8 cellular contexts compared by ENCODE assay signal in the genomic region with DNA sequence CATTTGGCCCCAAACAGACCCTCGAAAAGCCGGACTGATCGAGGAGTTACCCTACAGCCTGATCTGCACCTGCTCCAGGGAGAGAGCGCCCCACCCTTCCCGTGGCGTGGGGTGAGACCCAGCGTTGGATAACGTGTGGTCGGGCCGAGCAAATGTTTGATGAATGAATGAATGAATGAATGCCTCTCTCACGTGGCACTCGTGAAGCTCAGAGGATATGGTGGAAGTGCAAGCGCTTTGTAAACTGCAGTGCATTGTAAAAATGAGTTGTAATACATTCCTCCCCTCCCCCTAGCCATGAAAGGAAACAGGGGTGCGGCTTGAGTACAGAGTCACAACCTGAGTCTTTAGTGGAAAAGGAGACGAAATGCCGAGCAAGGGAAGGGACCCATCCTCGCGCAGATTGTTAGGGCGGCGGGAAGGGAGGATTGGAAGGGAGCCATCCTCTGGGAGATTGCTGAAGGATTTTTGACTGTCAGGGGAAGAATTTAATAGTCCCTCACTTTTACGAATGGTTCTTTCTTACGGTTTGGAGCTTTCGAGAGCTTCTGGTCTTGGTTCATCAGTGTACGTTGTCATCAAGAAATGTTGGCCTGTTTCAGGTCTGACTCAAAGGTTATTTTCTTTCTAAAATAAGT. TPM values are rescaled to one million over a fixed set of nuclear protein-coding genes. Genes with fewer than 3 reads are reported as not detected.
DNase-seq lines count a peak whose midpoint lies in the region; ATAC-seq lines count a peak whose summit lies in the region.

No MANE protein-coding gene starts in this region.

- peak overlapping the region; percentile 99 for H3K27ac Mint-ChIP-seq in T-helper 2 cell treated with Interferon-gamma antibody and Interleukin-4, amounts not matched to agents 5 μg/mL and 100 μg/mL, for 36 hours

- H3K27me3 ChIP-seq in ectodermal cell (ENCODE audit: control insufficient read depth, insufficient read depth, low read length, poor library complexity, severe bottlenecking) (no peaks in the 10 kb centered on the region), mesenchymal stem cell (ENCODE audit: control insufficient read depth in 1 of 2, insufficient read depth in 1 of 2, low read length in 2 of 2) (no peaks in the 10 kb centered on the region)

- peak overlapping the region; percentile 35 for H2BK5ac ChIP-seq in mesenchymal stem cell (ENCODE audit: low read depth, low read length, poor library complexity, severe bottlenecking)

- peak overlapping the region in 1 of 2 experiments; percentile 26 for H3K14ac ChIP-seq in mesenchymal stem cell (ENCODE audit: low read length in 2 of 2)

- peak overlapping the region; percentile 81 for H3K4me2 ChIP-seq in mesenchymal stem cell (ENCODE audit: low read length, poor library complexity, severe bottlenecking)

- H3K27ac ChIP-seq in ectodermal cell (ENCODE audit: insufficient read depth, low read depth, low read length, poor library complexity, severe bottlenecking), result peak overlapping the region; percentile 96
- H3K27ac ChIP-seq in mesenchymal stem cell (ENCODE audit: low read length, poor library complexity, severe bottlenecking), result peak overlapping the region; percentile 85

- peak; percentile 64 for DNase-seq in GF-D8 (lab: John Stamatoyannopoulos, UW)
- DNase-seq in T-helper 2 cell treated with Interferon-gamma antibody and Interleukin-4, amounts not matched to agents 5 μg/mL and 100 μg/mL, for 36 hours (ENCODE audit: low spot score), result no peak
- peak; percentile 61 for DNase-seq in mesenchymal stem cell
- DNase-seq in superior temporal gyrus (ENCODE audit: extremely low spot score), result peak; percentile 35
- no peak for DNase-seq in NCI-H128 (lab: John Stamatoyannopoulos, UW; ENCODE audit: unreplicated experiment)

- 1 to 5% methylated on average over 23 to 24 of the region's 24 CpGs for WGBS in ectodermal cell, 2 experiments
- WGBS in mesenchymal stem cell, result under 1% methylated on average over 20 of the region's 24 CpGs

- H3K36me3 Mint-ChIP-seq in T-helper 2 cell treated with Interferon-gamma antibody and Interleukin-4, amounts not matched to agents 5 μg/mL and 100 μg/mL, for 36 hours (ENCODE audit: low read depth), result peaks cover 47% of the 10 kb centered on the region

- H3K27me3 Mint-ChIP-seq in T-helper 2 cell treated with Interferon-gamma antibody and Interleukin-4, amounts not matched to agents 5 μg/mL and 100 μg/mL, for 36 hours (ENCODE audit: low read depth), result no peaks in the 10 kb centered on the region

- H2AK5ac ChIP-seq in mesenchymal stem cell (ENCODE audit: low read length, severe bottlenecking), result no peak overlapping the region

- H2BK12ac ChIP-seq in mesenchymal stem cell (ENCODE audit: low read length in 2 of 2), result peak overlapping the region; percentile 44 to 60

- H3K9me3 Mint-ChIP-seq in T-helper 2 cell treated with Interferon-gamma antibody and Interleukin-4, amounts not matched to agents 5 μg/mL and 100 μg/mL, for 36 hours, result no peaks in the 10 kb centered on the region

- H3K79me1 ChIP-seq in mesenchymal stem cell (replicated peaks; ENCODE audit: low read length, poor library complexity, severe bottlenecking), result peaks cover 21% of the 10 kb centered on the region

- peak; percentile 30 for ATAC-seq in GM21367 (IDR thresholded peaks at IDR 0.05; ENCODE audit: unreplicated experiment)
- ATAC-seq in HG03575 (IDR thresholded peaks at IDR 0.05; ENCODE audit: extremely low read depth, insufficient number of reproducible peaks, low FRiP score, unreplicated experiment), result peak; percentile 13

- H3K18ac ChIP-seq in mesenchymal stem cell (ENCODE audit: low read depth in 1 of 2, low read length in 2 of 2), result peak overlapping the region; percentile 76 to 77

- H3K4me1 Mint-ChIP-seq in T-helper 2 cell treated with Interferon-gamma antibody and Interleukin-4, amounts not matched to agents 5 μg/mL and 100 μg/mL, for 36 hours (ENCODE audit: low read depth), result peaks cover 41% of the 10 kb centered on the region

- H2BK120ac ChIP-seq in mesenchymal stem cell (ENCODE audit: low read depth, low read length), result peak overlapping the region; percentile 45

- H4K8ac ChIP-seq in mesenchymal stem cell (ENCODE audit: low read length), result peak overlapping the region; percentile 70

- H2AFZ ChIP-seq in mesenchymal stem cell (ENCODE audit: low read depth, low read length), result peak overlapping the region; percentile 74

- H3K23ac ChIP-seq in mesenchymal stem cell (ENCODE audit: low read length in 2 of 2), result peak overlapping the region in 1 of 2 experiments; percentile 83

- H3K4ac ChIP-seq in mesenchymal stem cell (ENCODE audit: low read depth in 1 of 2, low read length in 2 of 2), result peak overlapping the region; percentile 35 to 89

- H3K36me3 ChIP-seq in ectodermal cell (ENCODE audit: control insufficient read depth, insufficient read depth, low read length) (peaks cover 13% of the 10 kb centered on the region), mesenchymal stem cell (ENCODE audit: control insufficient read depth in 1 of 2, insufficient read depth in 2 of 2, low read depth in 1 of 2, low read length in 2 of 2) (peaks cover 5 to 15% of the 10 kb centered on the region in 2 experiments)

- peaks cover 18% of the 10 kb centered on the region for H3K4me1 ChIP-seq in ectodermal cell (ENCODE audit: control insufficient read depth, insufficient read depth, low read length)
- H3K4me1 ChIP-seq in mesenchymal stem cell (ENCODE audit: control insufficient read depth, insufficient read depth, low read depth, low read length), result peaks cover 11% of the 10 kb centered on the region

- H3K9ac ChIP-seq in mesenchymal stem cell (ENCODE audit: low read length), result peak overlapping the region; percentile 92

- peak overlapping the region; percentile 93 for H3K4me3 Mint-ChIP-seq in T-helper 2 cell treated with Interferon-gamma antibody and Interleukin-4, amounts not matched to agents 5 μg/mL and 100 μg/mL, for 36 hours

- H3K9me3 ChIP-seq in ectodermal cell (ENCODE audit: control insufficient read depth, low read length) (no peaks in the 10 kb centered on the region), mesenchymal stem cell (ENCODE audit: control insufficient read depth, low read length) (no peaks in the 10 kb centered on the region)

- H3K4me3 ChIP-seq in ectodermal cell (ENCODE audit: insufficient read depth, low read depth, low read length), result peak overlapping the region; percentile 91
- H3K4me3 ChIP-seq in mesenchymal stem cell (ENCODE audit: insufficient read depth in 1 of 2, low read depth in 1 of 2, low read length in 2 of 2), result peak overlapping the region; percentile 76 to 87

- no peak overlapping the region for H2BK15ac ChIP-seq in mesenchymal stem cell (ENCODE audit: low read depth, poor library complexity, severe bottlenecking)

- peak overlapping the region; percentile 52 for H4K91ac ChIP-seq in mesenchymal stem cell (ENCODE audit: low read length)

RNA-seq across cellular contexts. Expression of a gene that starts 0.8 kb away (rescaled TPM):
- 19.9 TPM for polyA plus RNA-seq in ectodermal cell (2013, experiment 1 of 4)
- polyA plus RNA-seq in ectodermal cell (2013, experiment 2 of 4), result 22.6 TPM
- 15.5 TPM for polyA plus RNA-seq in ectodermal cell (2013, experiment 3 of 4)
- 22.5 TPM for polyA plus RNA-seq in ectodermal cell (2013, experiment 4 of 4)
- polyA plus RNA-seq in mesenchymal stem cell (2013, experiment 1 of 2), result 9.4 TPM
- 10.5 TPM for polyA plus RNA-seq in mesenchymal stem cell (2013, experiment 2 of 2)

Comparison
In these comparisons a context has a peak if more than half of its experiments do, and no peak if none do; other contexts are left out.
1. DNase-seq: peak in GF-D8 (single experiment), mesenchymal stem cell (single experiment) and superior temporal gyrus (single experiment); none in T-helper 2 cell treated with Interferon-gamma antibody and Interleukin-4, amounts not matched to agents 5 μg/mL and 100 μg/mL, for 36 hours (single experiment) and NCI-H128 (single experiment).